In the genomic region with DNA sequence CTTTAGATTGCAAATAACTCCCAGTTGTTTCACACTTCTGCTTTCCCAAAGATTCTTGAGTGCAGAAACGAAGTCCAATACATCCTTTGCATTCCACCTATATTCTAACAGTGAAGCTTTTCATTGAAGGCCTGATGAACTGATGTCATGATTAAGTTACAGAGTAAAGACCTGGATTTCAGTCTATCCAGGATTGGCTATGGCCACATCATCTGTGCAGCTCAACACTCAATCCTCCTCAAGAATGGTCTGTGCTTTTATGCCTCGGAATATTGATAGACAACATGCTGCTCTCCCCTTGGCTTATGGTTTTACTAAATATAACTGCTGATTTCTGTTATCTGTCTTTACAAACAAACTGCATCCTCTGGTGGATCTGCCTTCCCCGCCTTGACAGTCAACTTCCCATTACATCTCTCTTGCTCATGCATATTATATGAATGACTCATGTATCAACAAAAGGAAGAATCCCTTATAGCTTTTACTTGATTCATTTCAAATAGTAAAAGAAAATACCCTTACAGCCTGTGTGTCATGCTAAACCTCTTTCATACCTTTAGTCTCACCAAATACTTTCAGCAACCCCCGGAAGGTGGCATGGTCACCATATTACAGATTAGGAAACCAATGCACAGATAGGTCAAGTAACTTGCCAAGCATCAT, we compare ENCODE assay signal across 1 cellular context.
TF ChIP-seq lines count a peak whose summit lies in the region.

No MANE protein-coding gene starts in this region.

TF ChIP-seq in GM23338, 12 proteins besides CTCF, POLR2A, EP300 and RAD21 (continued from another document):
- TF ChIP-seq, protein P1, sequence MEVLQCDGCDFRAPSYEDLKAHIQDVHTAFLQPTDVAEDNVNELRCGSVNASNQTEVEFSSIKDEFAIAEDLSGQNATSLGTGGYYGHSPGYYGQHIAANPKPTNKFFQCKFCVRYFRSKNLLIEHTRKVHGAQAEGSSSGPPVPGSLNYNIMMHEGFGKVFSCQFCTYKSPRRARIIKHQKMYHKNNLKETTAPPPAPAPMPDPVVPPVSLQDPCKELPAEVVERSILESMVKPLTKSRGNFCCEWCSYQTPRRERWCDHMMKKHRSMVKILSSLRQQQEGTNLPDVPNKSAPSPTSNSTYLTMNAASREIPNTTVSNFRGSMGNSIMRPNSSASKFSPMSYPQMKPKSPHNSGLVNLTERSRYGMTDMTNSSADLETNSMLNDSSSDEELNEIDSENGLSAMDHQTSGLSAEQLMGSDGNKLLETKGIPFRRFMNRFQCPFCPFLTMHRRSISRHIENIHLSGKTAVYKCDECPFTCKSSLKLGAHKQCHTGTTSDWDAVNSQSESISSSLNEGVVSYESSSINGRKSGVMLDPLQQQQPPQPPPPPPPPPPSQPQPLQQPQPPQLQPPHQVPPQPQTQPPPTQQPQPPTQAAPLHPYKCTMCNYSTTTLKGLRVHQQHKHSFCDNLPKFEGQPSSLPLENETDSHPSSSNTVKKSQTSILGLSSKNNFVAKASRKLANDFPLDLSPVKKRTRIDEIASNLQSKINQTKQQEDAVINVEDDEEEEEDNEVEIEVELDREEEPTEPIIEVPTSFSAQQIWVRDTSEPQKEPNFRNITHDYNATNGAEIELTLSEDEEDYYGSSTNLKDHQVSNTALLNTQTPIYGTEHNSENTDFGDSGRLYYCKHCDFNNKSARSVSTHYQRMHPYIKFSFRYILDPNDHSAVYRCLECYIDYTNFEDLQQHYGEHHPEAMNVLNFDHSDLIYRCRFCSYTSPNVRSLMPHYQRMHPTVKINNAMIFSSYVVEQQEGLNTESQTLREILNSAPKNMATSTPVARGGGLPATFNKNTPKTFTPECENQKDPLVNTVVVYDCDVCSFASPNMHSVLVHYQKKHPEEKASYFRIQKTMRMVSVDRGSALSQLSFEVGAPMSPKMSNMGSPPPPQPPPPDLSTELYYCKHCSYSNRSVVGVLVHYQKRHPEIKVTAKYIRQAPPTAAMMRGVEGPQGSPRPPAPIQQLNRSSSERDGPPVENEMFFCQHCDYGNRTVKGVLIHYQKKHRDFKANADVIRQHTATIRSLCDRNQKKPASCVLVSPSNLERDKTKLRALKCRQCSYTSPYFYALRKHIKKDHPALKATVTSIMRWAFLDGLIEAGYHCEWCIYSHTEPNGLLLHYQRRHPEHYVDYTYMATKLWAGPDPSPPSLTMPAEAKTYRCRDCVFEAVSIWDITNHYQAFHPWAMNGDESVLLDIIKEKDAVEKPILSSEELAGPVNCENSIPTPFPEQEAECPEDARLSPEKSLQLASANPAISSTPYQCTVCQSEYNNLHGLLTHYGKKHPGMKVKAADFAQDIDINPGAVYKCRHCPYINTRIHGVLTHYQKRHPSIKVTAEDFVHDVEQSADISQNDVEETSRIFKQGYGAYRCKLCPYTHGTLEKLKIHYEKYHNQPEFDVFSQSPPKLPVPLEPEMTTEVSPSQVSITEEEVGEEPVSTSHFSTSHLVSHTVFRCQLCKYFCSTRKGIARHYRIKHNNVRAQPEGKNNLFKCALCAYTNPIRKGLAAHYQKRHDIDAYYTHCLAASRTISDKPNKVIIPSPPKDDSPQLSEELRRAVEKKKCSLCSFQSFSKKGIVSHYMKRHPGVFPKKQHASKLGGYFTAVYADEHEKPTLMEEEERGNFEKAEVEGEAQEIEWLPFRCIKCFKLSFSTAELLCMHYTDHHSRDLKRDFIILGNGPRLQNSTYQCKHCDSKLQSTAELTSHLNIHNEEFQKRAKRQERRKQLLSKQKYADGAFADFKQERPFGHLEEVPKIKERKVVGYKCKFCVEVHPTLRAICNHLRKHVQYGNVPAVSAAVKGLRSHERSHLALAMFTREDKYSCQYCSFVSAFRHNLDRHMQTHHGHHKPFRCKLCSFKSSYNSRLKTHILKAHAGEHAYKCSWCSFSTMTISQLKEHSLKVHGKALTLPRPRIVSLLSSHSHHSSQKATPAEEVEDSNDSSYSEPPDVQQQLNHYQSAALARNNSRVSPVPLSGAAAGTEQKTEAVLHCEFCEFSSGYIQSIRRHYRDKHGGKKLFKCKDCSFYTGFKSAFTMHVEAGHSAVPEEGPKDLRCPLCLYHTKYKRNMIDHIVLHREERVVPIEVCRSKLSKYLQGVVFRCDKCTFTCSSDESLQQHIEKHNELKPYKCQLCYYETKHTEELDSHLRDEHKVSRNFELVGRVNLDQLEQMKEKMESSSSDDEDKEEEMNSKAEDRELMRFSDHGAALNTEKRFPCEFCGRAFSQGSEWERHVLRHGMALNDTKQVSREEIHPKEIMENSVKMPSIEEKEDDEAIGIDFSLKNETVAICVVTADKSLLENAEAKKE (CRISPR knock-in tag; IDR thresholded peaks at IDR 0.05), result no peak
- TF ChIP-seq JUNB (IDR thresholded peaks at IDR 0.05; ENCODE audit: unreplicated experiment), result no peak
